ENCODE assay signal across 25 cellular contexts in genomic region chr14:102159841-102160240, GRCh38.
"Had no signal": no experiment of that assay in that cellular context is flagged by ENCODE, and none has a peak within 500 bp of the region (broad histone marks: within the 10 kb centered on the region; RNA-seq: fewer than 3 reads in every experiment).

No MANE protein-coding gene starts in this region.

- H3K27ac ChIP-seq: breast epithelium, epithelial cell of prostate, esophagus squamous epithelium, neutrophil, ovary, prostate gland, right atrium auricular region, stomach, suprapubic skin, tibial nerve had no signal

- ATAC-seq: activated naive CD4-positive, alpha-beta T cell treated with anti-CD3 and anti-CD28 coated beads, Interleukin-2, amount 50 U/mL, for 72 hours; activated T-cell treated with anti-CD3 and anti-CD28 coated beads, Interleukin-2, amount 50 U/mL, for 4 hours; left cardiac atrium; stimulated activated naive B cell treated with anti-CD40 and anti-IgM and Interleukin-4, amounts not matched to agents 10 μg/mL and 1 μg/mL and 100 μg/mL, for 72 hours had no signal

- H3K36me3 ChIP-seq: breast epithelium, ovary, prostate gland, right atrium auricular region, suprapubic skin had no signal

- DNase-seq: activated CD4-positive, alpha-beta memory T cell treated with anti-CD3 and anti-CD28 coated beads, Interleukin-2, amount 10 ng/mL, durations not matched to agents 7 days and 5 days; activated CD4-positive, alpha-beta T cell treated with anti-CD3 and anti-CD28 coated beads for 1 hour; activated CD4-positive, alpha-beta T cell treated with anti-CD3 and anti-CD28 coated beads, Interleukin-2, amount 10 ng/mL, durations not matched to agents 7 days and 5 days; activated CD8-positive, alpha-beta memory T cell treated with anti-CD3 and anti-CD28 coated beads, Interleukin-2, amount 50 U/mL, for 48 hours; activated naive CD4-positive, alpha-beta T cell; activated T-cell treated with anti-CD3 and anti-CD28 coated beads, Interleukin-2, amount 50 U/mL, for 4 hours; central memory CD4-positive, alpha-beta T cell; esophagus squamous epithelium; foreskin melanocyte; left cardiac atrium; mammary epithelial cell; ovary; stimulated activated CD4-positive, alpha-beta T cell treated with anti-CD3 and anti-CD28 coated beads, Interleukin-15, amount 100 ng/mL, for 24 hours; stimulated activated CD4-positive, alpha-beta T cell treated with anti-CD3 and anti-CD28 coated beads, Interleukin-2, amount 100 ng/mL, for 24 hours; stimulated activated naive B cell treated with anti-CD40 and anti-IgM and Interleukin-4, amounts not matched to agents 10 μg/mL and 1 μg/mL and 100 μg/mL, for 72 hours; stomach; T-helper 9 cell had no signal

- H3K9me3 ChIP-seq: breast epithelium, esophagus squamous epithelium, neutrophil, ovary, prostate gland, right atrium auricular region, stomach, suprapubic skin, tibial nerve had no signal

- H3K4me1 ChIP-seq: breast epithelium, prostate gland had no signal

- H3K4me3 ChIP-seq: breast epithelium, esophagus squamous epithelium, ovary, prostate gland, right atrium auricular region, stomach, suprapubic skin, tibial nerve had no signal
